24 cellular contexts compared by ENCODE assay signal in the genomic region with DNA sequence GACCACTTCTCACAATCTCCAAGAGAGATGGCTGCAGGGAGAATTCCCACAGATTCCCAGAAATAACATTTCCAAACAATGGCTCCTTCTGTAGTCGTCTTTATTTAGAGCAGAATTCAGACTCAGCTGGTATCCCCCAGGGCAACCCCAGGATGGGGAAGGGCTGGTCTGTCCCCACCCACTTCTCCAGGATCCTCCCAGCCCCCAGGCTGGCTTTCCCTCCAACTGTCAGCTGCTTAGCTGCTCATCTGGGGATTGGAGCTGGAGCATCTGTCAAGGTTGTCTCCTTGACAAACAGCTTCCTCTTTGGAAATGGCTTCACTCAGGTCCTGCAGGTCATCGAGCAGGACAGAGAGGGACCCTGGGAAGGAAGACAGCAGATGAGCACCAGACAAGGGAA. TPM values are rescaled to one million over a fixed set of nuclear protein-coding genes. Genes with fewer than 3 reads are reported as not detected.
A peak's percentile ranks its signal among the peaks of the same experiment; 100 is the strongest.
DNase-seq lines count a peak whose midpoint lies in the region; ATAC-seq and TF ChIP-seq lines count a peak whose summit lies in the region.
"Had no signal": no experiment of that assay in that cellular context is flagged by ENCODE, and none has a peak within 500 bp of the region (broad histone marks: within the 10 kb centered on the region; RNA-seq: fewer than 3 reads in every experiment).

No MANE protein-coding gene starts in this region.

- H2BK5ac ChIP-seq in mesenchymal stem cell (ENCODE audit: low read depth, low read length, poor library complexity, severe bottlenecking) = no peak overlapping the region

- ATAC-seq in Right ventricle myocardium inferior = peak; percentile 70
- ATAC-seq in thoracic aorta (ENCODE audit: insufficient number of reproducible peaks, low FRiP score, low read depth) = no peak
- ATAC-seq in HG03378 (IDR thresholded peaks at IDR 0.05; ENCODE audit: unreplicated experiment) = no peak
- no peak for ATAC-seq in HG02623 (IDR thresholded peaks at IDR 0.05; ENCODE audit: unreplicated experiment)
- ATAC-seq in GM18870 (IDR thresholded peaks at IDR 0.05; ENCODE audit: unreplicated experiment) = no peak
- ATAC-seq: natural killer cell, T-helper 17 cell had no signal

- no peak overlapping the region for H3K4me2 ChIP-seq in mesenchymal stem cell (ENCODE audit: low read length, poor library complexity, severe bottlenecking)

- H4K91ac ChIP-seq in mesenchymal stem cell (ENCODE audit: low read length) = no peak overlapping the region

- H3K36me3 ChIP-seq in ascending aorta = peaks cover 0 to 6% of the 10 kb centered on the region in 2 donors
- H3K36me3 ChIP-seq in mesenchymal stem cell (ENCODE audit: control insufficient read depth in 1 of 2, insufficient read depth in 2 of 2, low read depth in 1 of 2, low read length in 2 of 2) = peaks cover 17 to 22% of the 10 kb centered on the region in 2 experiments
- H3K36me3 ChIP-seq in thoracic aorta = peaks cover 7% of the 10 kb centered on the region

- H2AFZ ChIP-seq in mesenchymal stem cell (ENCODE audit: low read depth, low read length) = no peak overlapping the region

- no peak for DNase-seq in Right ventricle myocardium inferior (ENCODE audit: missing footprints)
- no peak for DNase-seq in cardiac septum (ENCODE audit: low spot score)
- no peak for DNase-seq in ascending aorta (ENCODE audit: low spot score in 2 of 2)
- no peak for DNase-seq in mesenchymal stem cell
- DNase-seq in thoracic aorta (ENCODE audit: low spot score) = no peak
- DNase-seq: activated CD4-positive, alpha-beta T cell treated with anti-CD3 and anti-CD28 coated beads, Interleukin-2, amount 50 U/mL, for 48 hours; activated CD8-positive, alpha-beta memory T cell treated with anti-CD3 and anti-CD28 coated beads, Interleukin-2, amount 50 U/mL, for 48 hours; activated naive CD8-positive, alpha-beta T cell treated with anti-CD3 and anti-CD28 coated beads for 36 hours; HCEC 1CT; KG1; natural killer cell; NCI-H1694; OCI-M1; SHP77 treated with DMSO at 0.1 percent for 48 hours; T-helper 17 cell had no signal

- H3K4me1 ChIP-seq in ascending aorta = peaks cover 0 to 4% of the 10 kb centered on the region in 2 donors
- peaks cover 25% of the 10 kb centered on the region for H3K4me1 ChIP-seq in mesenchymal stem cell (ENCODE audit: control insufficient read depth, insufficient read depth, low read depth, low read length)
- peaks cover 9 to 17% of the 10 kb centered on the region in 2 donors for H3K4me1 ChIP-seq in thoracic aorta (ENCODE audit: control insufficient read depth in 1 of 2, low read depth in 2 of 2)

- H3K4me3 ChIP-seq in ascending aorta = no peak overlapping the region
- H3K4me3 ChIP-seq in mesenchymal stem cell (ENCODE audit: insufficient read depth in 1 of 2, low read depth in 1 of 2, low read length in 2 of 2) = no peak overlapping the region
- no peak overlapping the region for H3K4me3 ChIP-seq in thoracic aorta
- H3K4me3 ChIP-seq: esophagus muscularis mucosa, gastroesophageal sphincter had no signal

- no peak overlapping the region for H3K18ac ChIP-seq in mesenchymal stem cell (ENCODE audit: low read depth in 1 of 2, low read length in 2 of 2)

- intact Hi-C loops in Right ventricle myocardium inferior (cut with DNase I) (no loop called here), cardiac septum (cut with DNase I) (no loop called here), ascending aorta (cut with DNase I) (no loop called here)

- no peak overlapping the region for H2BK120ac ChIP-seq in mesenchymal stem cell (ENCODE audit: low read depth, low read length)

- 37% methylated on average over 2 of the region's 2 CpGs for WGBS in mesenchymal stem cell

- no peak overlapping the region for H4K8ac ChIP-seq in mesenchymal stem cell (ENCODE audit: low read length)

- no peak overlapping the region for H3K4ac ChIP-seq in mesenchymal stem cell (ENCODE audit: low read depth in 1 of 2, low read length in 2 of 2)

- H2AK5ac ChIP-seq in mesenchymal stem cell (ENCODE audit: low read length, severe bottlenecking) = peak overlapping the region; percentile 40

- H3K27me3 ChIP-seq in ascending aorta (no peaks in the 10 kb centered on the region), mesenchymal stem cell (ENCODE audit: control insufficient read depth in 1 of 2, insufficient read depth in 1 of 2, low read length in 2 of 2) (peaks cover 0 to 13% of the 10 kb centered on the region in 2 experiments), thoracic aorta (replicated peaks; ENCODE audit: insufficient read depth) (no peaks in the 10 kb centered on the region)
- H3K27me3 ChIP-seq: gastroesophageal sphincter had no signal

- no peak overlapping the region for H3K14ac ChIP-seq in mesenchymal stem cell (ENCODE audit: low read length in 2 of 2)

- no peaks in the 10 kb centered on the region for H3K9me3 ChIP-seq in ascending aorta
- no peaks in the 10 kb centered on the region for H3K9me3 ChIP-seq in mesenchymal stem cell (ENCODE audit: control insufficient read depth, low read length)
- H3K9me3 ChIP-seq in thoracic aorta = no peaks in the 10 kb centered on the region
- H3K9me3 ChIP-seq: esophagus muscularis mucosa, gastroesophageal sphincter had no signal

- peak overlapping the region; percentile 19 to 68 for H3K27ac ChIP-seq in ascending aorta
- peak overlapping the region; percentile 9 for H3K27ac ChIP-seq in mesenchymal stem cell (ENCODE audit: low read length, poor library complexity, severe bottlenecking)
- H3K27ac ChIP-seq in thoracic aorta = peak overlapping the region; percentile 70 to 86

- H3K23ac ChIP-seq in mesenchymal stem cell (ENCODE audit: low read length in 2 of 2) = no peak overlapping the region

- TF ChIP-seq CTCF in ascending aorta (IDR thresholded peaks at IDR 0.05) (no peak), thoracic aorta (IDR thresholded peaks at IDR 0.05) (no peak)

- no peaks in the 10 kb centered on the region for H3K79me1 ChIP-seq in mesenchymal stem cell (replicated peaks; ENCODE audit: low read length, poor library complexity, severe bottlenecking)

- peak overlapping the region; percentile 19 for H3K9ac ChIP-seq in mesenchymal stem cell (ENCODE audit: low read length)

- H2BK15ac ChIP-seq in mesenchymal stem cell (ENCODE audit: low read depth, poor library complexity, severe bottlenecking) = no peak overlapping the region

- no peak overlapping the region for H2BK12ac ChIP-seq in mesenchymal stem cell (ENCODE audit: low read length in 2 of 2)

RNA-seq across cellular contexts. Expression of gene PSORS1C2, which starts 3.5 kb away (rescaled TPM):
- total RNA-seq in Right ventricle myocardium inferior (not detected), cardiac septum (not detected), ascending aorta (5.2 TPM), thoracic aorta (not detected)
- not detected for polyA plus RNA-seq in mesenchymal stem cell (2013, experiment 1 of 2)
- polyA plus RNA-seq in mesenchymal stem cell (2013, experiment 2 of 2) = not detected
- total RNA-seq: activated naive CD8-positive, alpha-beta T cell treated with anti-CD3 and anti-CD28 coated beads for 36 hours; activated T-helper 2 cell treated with anti-CD3 and anti-CD28 coated beads, Interferon-gamma antibody, Interleukin-2, Interleukin-4, amounts not matched to agents 10 μg/mL and 5 μg/mL and 100 μg/mL, durations not matched to agents 14 hours and 24 hours and 36 hours; cerebellum; esophagus muscularis mucosa; gastroesophageal sphincter; natural killer cell; T-helper 17 cell; urinary bladder had no signal
- polyA plus RNA-seq: BJ, urinary bladder had no signal

RNA-seq across cellular contexts. Expression of gene CCHCR1, which starts 15.2 kb away (rescaled TPM):
- 12.3 TPM for total RNA-seq in Right ventricle myocardium inferior
- total RNA-seq in cardiac septum = 11.1 TPM
- total RNA-seq in ascending aorta = 14.7 TPM
- polyA plus RNA-seq in mesenchymal stem cell (2013, experiment 1 of 2) = 4.9 TPM
- polyA plus RNA-seq in mesenchymal stem cell (2013, experiment 2 of 2) = 4.5 TPM
- total RNA-seq in thoracic aorta = 10 to 100 TPM; 11.1 to 31.6 TPM

RNA-seq across cellular contexts. Expression of gene TCF19, which starts 16.0 kb away (rescaled TPM):
- total RNA-seq in Right ventricle myocardium inferior (5.2 TPM), cardiac septum (2.4 TPM), ascending aorta (10.3 TPM), thoracic aorta (10 to 100 TPM in 1 of 2 donors, 1 to 10 TPM in 1; 1.6 to 15.7 TPM)
- polyA plus RNA-seq in mesenchymal stem cell (2013, experiment 1 of 2) = 3.1 TPM
- polyA plus RNA-seq in mesenchymal stem cell (2013, experiment 2 of 2) = 3.3 TPM

RNA-seq across cellular contexts. Expression of gene CDSN, which starts 22.1 kb away (rescaled TPM):
- not detected for total RNA-seq in Right ventricle myocardium inferior
- not detected for total RNA-seq in cardiac septum
- not detected for total RNA-seq in ascending aorta
- polyA plus RNA-seq in mesenchymal stem cell (2013, experiment 1 of 2) = not detected
- polyA plus RNA-seq in mesenchymal stem cell (2013, experiment 2 of 2) = not detected
- total RNA-seq in thoracic aorta = 1 to 10 TPM in 1 of 2 donors, under 1 TPM in 1; 0.28 to 1.6 TPM
- total RNA-seq: activated naive CD8-positive, alpha-beta T cell treated with anti-CD3 and anti-CD28 coated beads for 36 hours; activated T-helper 2 cell treated with anti-CD3 and anti-CD28 coated beads, Interferon-gamma antibody, Interleukin-2, Interleukin-4, amounts not matched to agents 10 μg/mL and 5 μg/mL and 100 μg/mL, durations not matched to agents 14 hours and 24 hours and 36 hours; cerebellum; esophagus muscularis mucosa; gastroesophageal sphincter; natural killer cell; T-helper 17 cell; urinary bladder had no signal
- polyA plus RNA-seq: BJ, urinary bladder had no signal

RNA-seq across cellular contexts. Expression of gene PSORS1C1, which starts 27.8 kb away (rescaled TPM):
- total RNA-seq in Right ventricle myocardium inferior (1.9 TPM), cardiac septum (3.9 TPM), ascending aorta (not detected), thoracic aorta (1 to 10 TPM; 3.7 to 6.8 TPM)
- 0.40 TPM for polyA plus RNA-seq in mesenchymal stem cell (2013, experiment 1 of 2)
- polyA plus RNA-seq in mesenchymal stem cell (2013, experiment 2 of 2) = 0.68 TPM
- total RNA-seq: activated T-helper 2 cell treated with anti-CD3 and anti-CD28 coated beads, Interferon-gamma antibody, Interleukin-2, Interleukin-4, amounts not matched to agents 10 μg/mL and 5 μg/mL and 100 μg/mL, durations not matched to agents 14 hours and 24 hours and 36 hours; cerebellum; natural killer cell; T-helper 17 cell had no signal

Comparison
In these comparisons a context has a peak if more than half of its experiments do, and no peak if none do; other contexts are left out.
1. H3K27ac ChIP-seq: peak in every context shown above with its lines; median percentile 78 in thoracic aorta; 44 in ascending aorta; 9 in mesenchymal stem cell.